In the genomic region with DNA sequence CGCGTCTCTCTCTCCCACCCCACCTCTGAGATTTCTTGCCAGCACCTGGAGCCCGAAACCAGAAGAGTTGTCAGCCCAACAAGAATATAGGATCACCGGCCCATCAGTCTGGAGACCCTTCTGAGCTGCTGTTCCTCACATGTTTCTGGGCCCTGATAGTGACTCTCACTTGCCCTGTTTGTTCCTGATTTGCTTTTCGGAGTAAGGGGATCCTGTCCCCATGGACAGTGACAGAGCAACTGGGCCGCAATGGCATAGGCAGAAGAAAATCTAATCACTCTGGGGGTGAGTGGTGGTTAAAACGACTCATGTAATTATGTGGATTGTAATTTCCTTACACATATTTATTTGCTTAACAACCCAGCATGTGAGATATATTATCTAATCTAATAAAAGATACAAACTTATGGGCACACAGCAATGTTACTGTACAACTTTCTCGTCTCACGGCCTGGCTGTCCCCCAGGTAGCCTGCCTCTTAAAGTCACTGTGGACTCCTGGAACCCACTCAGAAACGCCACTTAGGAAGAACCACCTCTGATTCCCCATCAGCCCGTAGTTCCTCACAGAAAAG, we compare ENCODE assay signal across 8 cellular contexts. TPM values are rescaled to one million over a fixed set of nuclear protein-coding genes. Genes with fewer than 3 reads are reported as not detected.
DNase-seq lines count a peak whose midpoint lies in the region; ATAC-seq, FAIRE-seq and TF ChIP-seq lines count a peak whose summit lies in the region.

No MANE protein-coding gene starts in this region.

- H3K27ac ChIP-seq in OCI-LY7 (ENCODE audit: low read depth, low read length, poor library complexity, severe bottlenecking) = peak overlapping the region; percentile 79
- H3K27ac ChIP-seq in esophagus (ENCODE audit: low read depth in 2 of 2, low read length in 1 of 2) = peak overlapping the region; percentile 11 to 38

- H3K9me3 ChIP-seq in Caco-2 = no peaks in the 10 kb centered on the region
- no peaks in the 10 kb centered on the region for H3K9me3 ChIP-seq in OCI-LY7 (ENCODE audit: low read length)
- H3K9me3 ChIP-seq in esophagus (ENCODE audit: control insufficient read depth in 2 of 2, insufficient read depth in 1 of 2, low read depth in 1 of 2, low read length in 1 of 2) = no peaks in the 10 kb centered on the region

- H3K36me3 Mint-ChIP-seq in Caco-2 (ENCODE audit: insufficient read depth, unreplicated experiment) = no peaks in the 10 kb centered on the region
- no peaks in the 10 kb centered on the region for H3K36me3 Mint-ChIP-seq in progenitor cell of endocrine pancreas (ENCODE audit: insufficient read depth)

- 50 to 57% methylated on average over 11 of the region's 11 CpGs for WGBS in esophagus, 2 donors

- H3K9me2 ChIP-seq in OCI-LY7 (ENCODE audit: insufficient read depth, low read length) = no peaks in the 10 kb centered on the region

- no peak for ATAC-seq in GM19452 (IDR thresholded peaks at IDR 0.05; ENCODE audit: unreplicated experiment)

- no peaks in the 10 kb centered on the region for H4K20me1 ChIP-seq in OCI-LY7 (ENCODE audit: insufficient read depth, low read length)

- no peak for TF ChIP-seq POLR2A in GM12891 (IDR thresholded peaks at IDR 0.05; ENCODE audit: low read depth, low read length)

- H3K27me3 Mint-ChIP-seq in Caco-2 (ENCODE audit: insufficient read depth, unreplicated experiment) (peaks cover 15% of the 10 kb centered on the region), progenitor cell of endocrine pancreas (peaks cover 14% of the 10 kb centered on the region)

- peak overlapping the region; percentile 90 for H2AFZ ChIP-seq in OCI-LY7 (ENCODE audit: low read length)

- H3K79me2 ChIP-seq in OCI-LY7 (ENCODE audit: insufficient read depth, low read depth, low read length) = peaks cover 37% of the 10 kb centered on the region

- no peak for FAIRE-seq in GM12891 (lab: Jason Lieb, UNC)

- no peak overlapping the region for H3K4me3 ChIP-seq in Caco-2 (ENCODE audit: low read depth, low read length)
- peak overlapping the region; percentile 84 for H3K4me3 ChIP-seq in OCI-LY7 (ENCODE audit: low read depth, low read length, poor library complexity, severe bottlenecking)
- H3K4me3 ChIP-seq in esophagus (ENCODE audit: low read depth in 1 of 2, low read length in 2 of 2) = peak overlapping the region in 1 of 2 donors; percentile 75

- H3K36me3 ChIP-seq in Caco-2 (ENCODE audit: control insufficient read depth, insufficient read depth, low read length) = no peaks in the 10 kb centered on the region
- no peaks in the 10 kb centered on the region for H3K36me3 ChIP-seq in OCI-LY7 (ENCODE audit: insufficient read depth, low read length)
- no peaks in the 10 kb centered on the region for H3K36me3 ChIP-seq in esophagus (ENCODE audit: control insufficient read depth in 2 of 2, insufficient read depth in 2 of 2, low read length in 1 of 2)

- H3K4me2 ChIP-seq in OCI-LY7 (ENCODE audit: low read length) = peak overlapping the region; percentile 76

- no peak for DNase-seq in Caco-2
- DNase-seq in OCI-LY7 (ENCODE audit: low spot score) = peak; percentile 56
- no peak for DNase-seq in progenitor cell of endocrine pancreas (ENCODE audit: low spot score, unreplicated experiment)
- no peak for DNase-seq in NCI-H187 (lab: John Stamatoyannopoulos, UW)
- no peak for DNase-seq in GM12891 (ENCODE audit: insufficient read length, low spot score)
- no peak for DNase-seq in SHP77 treated with DMSO at 0.1 percent for 48 hours (lab: John Stamatoyannopoulos, UW)

- H3K4me1 Mint-ChIP-seq in Caco-2 (ENCODE audit: low read depth, unreplicated experiment) (peaks cover 7% of the 10 kb centered on the region), progenitor cell of endocrine pancreas (ENCODE audit: low read depth) (peaks cover 20% of the 10 kb centered on the region)

- intact Hi-C loops in Caco-2 (cut with micrococcal nuclease; ENCODE audit: unreplicated experiment) = no loop called here
- intact Hi-C loops in OCI-LY7 (cut with micrococcal nuclease; ENCODE audit: unreplicated experiment) = loop anchor here (5.0 kb wide), 3 partner anchors 52 to 137 kb away; a partner anchor contains a TSS

- CTCF ChIA-PET in Caco-2 (lab: Charles Lee) (no interaction called here), OCI-LY7 (lab: Charles Lee; ENCODE audit: unreplicated experiment) (no interaction called here)

- no peaks in the 10 kb centered on the region for H3K27me3 ChIP-seq in Caco-2 (replicated peaks; ENCODE audit: control insufficient read depth, insufficient read depth, low read length)
- H3K27me3 ChIP-seq in esophagus (ENCODE audit: control insufficient read depth in 1 of 2, insufficient read depth in 2 of 2, low read length in 2 of 2) = no peaks in the 10 kb centered on the region

- H3K4me3 Mint-ChIP-seq in Caco-2 (ENCODE audit: unreplicated experiment) (peak overlapping the region; percentile 67), progenitor cell of endocrine pancreas (ENCODE audit: low read depth) (peak overlapping the region; percentile 79)

- no peaks in the 10 kb centered on the region for H3K4me1 ChIP-seq in Caco-2
- peaks cover 85% of the 10 kb centered on the region for H3K4me1 ChIP-seq in OCI-LY7 (ENCODE audit: insufficient read depth, low read length, poor library complexity, severe bottlenecking)
- peaks cover 0 to 2% of the 10 kb centered on the region in 2 donors for H3K4me1 ChIP-seq in esophagus (ENCODE audit: control insufficient read depth in 2 of 2, insufficient read depth in 2 of 2, low read length in 1 of 2)

- BruUV-seq in Caco-2 (replicated peaks; lab: Mats Ljungman, UMichigan) = no TSS peak
- no TSS peak for BruUV-seq in OCI-LY7 (replicated peaks; lab: Mats Ljungman, UMichigan)

- H3K9me3 Mint-ChIP-seq in Caco-2 (ENCODE audit: unreplicated experiment) = no peaks in the 10 kb centered on the region
- no peaks in the 10 kb centered on the region for H3K9me3 Mint-ChIP-seq in progenitor cell of endocrine pancreas (ENCODE audit: low read depth)

- H3K27ac Mint-ChIP-seq in Caco-2 (ENCODE audit: unreplicated experiment) (no peak overlapping the region), progenitor cell of endocrine pancreas (peak overlapping the region; percentile 93)

- POLR2A ChIA-PET in Caco-2 (lab: Charles Lee) = no interaction called here
- POLR2A ChIA-PET in OCI-LY7 (lab: Charles Lee) = no interaction called here

- TF ChIP-seq CTCF in Caco-2 (IDR thresholded peaks at IDR 0.05; ENCODE audit: insufficient read depth in 1 of 2, low read depth in 1 of 2, low read length in 1 of 2, severe bottlenecking in 1 of 2, unreplicated experiment in 1 of 2) (no peak), OCI-LY7 (conservative IDR thresholded peaks at IDR 0.05; ENCODE audit: low read length) (no peak), progenitor cell of endocrine pancreas (IDR thresholded peaks at IDR 0.05; ENCODE audit: unreplicated experiment) (no peak)

TF ChIP-seq in GM12891, 5 proteins besides CTCF, POLR2A, EP300 and RAD21:
- TF ChIP-seq TAF1 (IDR thresholded peaks at IDR 0.05; ENCODE audit: low read depth, low read length) (no peak), POU2F2 (IDR thresholded peaks at IDR 0.05; ENCODE audit: low read depth, low read length) (no peak), PAX5 (IDR thresholded peaks at IDR 0.05; ENCODE audit: insufficient read depth, low read length, severe bottlenecking) (no peak), POLR2AphosphoS5 (IDR thresholded peaks at IDR 0.05; ENCODE audit: low read depth, low read length) (no peak), SPI1 (IDR thresholded peaks at IDR 0.05; ENCODE audit: low read depth, low read length) (no peak)

RNA-seq across cellular contexts. Expression of a gene that starts 0.7 kb away (rescaled TPM):
- total RNA-seq in Caco-2 (2022) (1.2 TPM in 2 replicates), OCI-LY7 (2022) (10.3 and 13.1 TPM in 2 replicates), progenitor cell of endocrine pancreas (10.5 and 11.1 TPM in 2 replicates)
- 9.7 and 10.8 TPM in 2 replicates for total RNA-seq in OCI-LY7 (2014; rRNA removed; shearing (Covaris generic))
- polyA plus RNA-seq in esophagus = 1 to 10 TPM in 1 of 2 donors, under 1 TPM in 1; 0.51 to 1.2 TPM
- 0.05 TPM for polyA plus RNA-seq in GM12891 (2012; ENCODE audit: low read depth, missing spikeins)
